ENCODE assay signal across 1 cellular context in the genomic region with DNA sequence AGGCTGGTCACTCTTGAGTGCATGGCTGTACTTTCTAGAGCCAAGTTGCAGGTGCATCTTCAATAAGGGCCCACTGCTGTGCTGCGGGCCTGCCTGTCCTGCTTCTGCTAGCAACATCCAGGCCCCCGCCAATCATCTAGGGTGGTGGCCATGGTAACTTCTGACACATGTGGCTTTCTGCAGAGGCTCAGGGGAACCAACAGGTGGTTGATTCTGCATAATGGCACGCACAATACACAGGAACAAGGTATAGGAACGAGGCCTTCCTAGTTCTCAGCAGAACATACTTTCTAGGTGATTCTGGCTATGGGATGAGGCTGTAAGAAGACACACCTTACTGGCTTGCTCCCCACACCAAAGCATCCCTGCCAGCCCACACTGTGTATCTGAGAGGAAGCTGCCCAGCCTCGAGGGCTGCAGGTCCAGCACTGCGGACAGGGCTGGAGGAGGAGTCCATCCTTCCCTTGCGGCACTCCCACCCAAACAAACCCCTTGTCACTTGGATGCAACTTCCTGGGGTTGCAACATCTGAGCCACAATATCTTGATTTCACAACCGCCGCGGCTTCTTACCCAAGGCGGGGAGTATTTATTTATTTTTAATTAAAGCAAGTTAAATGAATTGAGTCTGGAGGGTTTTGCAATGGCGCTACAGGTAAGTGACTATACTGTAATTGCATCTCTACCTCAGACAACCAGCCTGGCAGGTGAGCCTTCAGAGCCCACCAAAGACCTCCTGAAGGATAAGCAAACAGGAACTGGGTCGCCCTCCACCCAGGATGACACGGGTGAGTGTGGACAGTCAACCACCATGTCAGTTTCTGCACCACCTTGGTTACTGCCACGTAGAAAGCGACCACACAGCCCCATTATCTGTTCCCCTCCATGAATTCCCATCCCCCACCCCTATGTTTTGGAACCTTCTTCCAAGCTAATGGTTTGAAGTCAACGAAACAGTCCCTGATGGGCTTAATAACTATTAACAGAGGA.
A peak's percentile ranks its signal among the peaks of the same experiment; 100 is the strongest.
TF ChIP-seq lines count a peak whose summit lies in the region.

No MANE protein-coding gene starts in this region.

TF ChIP-seq in HepG2, 621 proteins besides CTCF, POLR2A, EP300 and RAD21:
- peak; percentile 0 to 71 for TF ChIP-seq REST (IDR thresholded peaks at IDR 0.05; ENCODE audit: borderline replicate concordance in 1 of 2, low read depth in 1 of 2, low read length in 2 of 2)
- TF ChIP-seq ZSCAN12 (CRISPR knock-in tag; IDR thresholded peaks at IDR 0.05) = no peak
- TF ChIP-seq, protein P1, sequence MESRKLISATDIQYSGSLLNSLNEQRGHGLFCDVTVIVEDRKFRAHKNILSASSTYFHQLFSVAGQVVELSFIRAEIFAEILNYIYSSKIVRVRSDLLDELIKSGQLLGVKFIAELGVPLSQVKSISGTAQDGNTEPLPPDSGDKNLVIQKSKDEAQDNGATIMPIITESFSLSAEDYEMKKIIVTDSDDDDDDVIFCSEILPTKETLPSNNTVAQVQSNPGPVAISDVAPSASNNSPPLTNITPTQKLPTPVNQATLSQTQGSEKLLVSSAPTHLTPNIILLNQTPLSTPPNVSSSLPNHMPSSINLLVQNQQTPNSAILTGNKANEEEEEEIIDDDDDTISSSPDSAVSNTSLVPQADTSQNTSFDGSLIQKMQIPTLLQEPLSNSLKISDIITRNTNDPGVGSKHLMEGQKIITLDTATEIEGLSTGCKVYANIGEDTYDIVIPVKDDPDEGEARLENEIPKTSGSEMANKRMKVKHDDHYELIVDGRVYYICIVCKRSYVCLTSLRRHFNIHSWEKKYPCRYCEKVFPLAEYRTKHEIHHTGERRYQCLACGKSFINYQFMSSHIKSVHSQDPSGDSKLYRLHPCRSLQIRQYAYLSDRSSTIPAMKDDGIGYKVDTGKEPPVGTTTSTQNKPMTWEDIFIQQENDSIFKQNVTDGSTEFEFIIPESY (CRISPR knock-in tag; IDR thresholded peaks at IDR 0.05) = peak; percentile 86; the same call in 1 of the 2 replicates
- TF ChIP-seq CEBPB (IDR thresholded peaks at IDR 0.05; ENCODE audit: borderline replicate concordance, low read depth, low read length) = peak; percentile 87
